14 cellular contexts compared by ENCODE assay signal in the genomic region with DNA sequence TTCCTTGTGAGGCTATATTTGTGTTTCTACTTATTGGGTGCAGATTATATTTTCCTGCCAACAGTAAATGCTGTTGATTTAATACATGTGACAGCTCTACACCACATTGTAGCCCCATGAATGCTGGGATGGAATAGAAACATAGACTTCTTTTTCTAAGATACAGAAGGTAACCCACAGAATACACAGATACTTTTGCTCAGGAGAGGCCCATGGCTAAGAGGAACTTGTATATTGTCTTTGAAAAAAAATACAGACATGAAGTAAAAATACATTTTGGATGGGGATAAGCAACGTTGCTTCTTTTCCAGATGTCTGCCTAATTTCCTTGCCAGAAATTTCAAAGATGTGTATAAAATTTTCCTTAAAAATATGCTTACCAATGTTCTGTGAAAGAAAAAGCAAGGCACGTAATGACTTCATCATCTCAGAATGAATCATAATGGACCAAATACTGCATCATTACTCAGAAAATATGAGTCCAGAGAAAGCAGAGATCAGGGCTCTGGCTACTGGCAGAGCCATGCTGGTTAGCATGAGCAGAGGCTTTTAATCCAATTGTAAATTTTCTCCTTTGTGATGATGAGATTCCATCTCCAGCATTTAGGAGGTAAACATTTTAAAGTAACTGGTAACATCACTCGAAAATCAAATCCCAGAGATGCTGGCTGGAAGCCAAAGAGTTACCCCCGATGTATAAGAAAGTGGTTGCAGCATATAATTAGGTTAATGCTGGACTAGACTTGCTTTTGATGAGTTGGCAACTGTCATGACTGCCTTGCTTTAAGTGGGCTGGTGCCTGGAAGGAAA.
DNase-seq lines count a peak whose midpoint lies in the region; ATAC-seq and TF ChIP-seq lines count a peak whose summit lies in the region.
"Had no signal": no experiment of that assay in that cellular context is flagged by ENCODE, and none has a peak within 500 bp of the region (broad histone marks: within the 10 kb centered on the region; RNA-seq: fewer than 3 reads in every experiment).

No MANE protein-coding gene starts in this region.

- H3K36me3 ChIP-seq in ACC112 (ENCODE audit: insufficient read depth, low read length) (no peaks in the 10 kb centered on the region), OCI-LY3 (replicated peaks; ENCODE audit: low read depth, low read length) (peaks cover 7% of the 10 kb centered on the region), colonic mucosa (no peaks in the 10 kb centered on the region)

- peaks cover 3% of the 10 kb centered on the region; the same call in 1 of the 2 replicates for H3K27me3 Mint-ChIP-seq in HFFc6 (ENCODE audit: insufficient read depth)

- H3K9ac ChIP-seq in OCI-LY3 (ENCODE audit: low read length) (no peak overlapping the region), colonic mucosa (ENCODE audit: low read depth in 2 of 2, low read length in 2 of 2) (no peak overlapping the region)

- H3K4me3 Mint-ChIP-seq in HFFc6: peak overlapping the region; percentile 32; the same call in 1 of the 2 replicates
- H3K4me3 Mint-ChIP-seq: T-helper 2 cell treated with Interferon-gamma antibody and Interleukin-4, amounts not matched to agents 5 μg/mL and 100 μg/mL, for 36 hours had no signal

- TF ChIP-seq CTCF in HFFc6 (IDR thresholded peaks at IDR 0.05): no peak
- no peak for TF ChIP-seq CTCF in OCI-LY3 (IDR thresholded peaks at IDR 0.05; ENCODE audit: low read depth, low read length)
- TF ChIP-seq CTCF in fibroblast of the aortic adventitia (IDR thresholded peaks at IDR 0.05; ENCODE audit: insufficient read depth, low read length): no peak
- TF ChIP-seq CTCF in colonic mucosa (IDR thresholded peaks at IDR 0.05): no peak

- H3K9me3 Mint-ChIP-seq in HFFc6: no peaks in the 10 kb centered on the region
- H3K9me3 Mint-ChIP-seq: T-helper 2 cell treated with Interferon-gamma antibody and Interleukin-4, amounts not matched to agents 5 μg/mL and 100 μg/mL, for 36 hours had no signal

- H3K9me3 ChIP-seq in OCI-LY3 (ENCODE audit: insufficient read depth, low read length) (no peaks in the 10 kb centered on the region), colonic mucosa (no peaks in the 10 kb centered on the region)

- H3K27ac Mint-ChIP-seq in HFFc6: no peak overlapping the region
- H3K27ac Mint-ChIP-seq: T-helper 2 cell treated with Interferon-gamma antibody and Interleukin-4, amounts not matched to agents 5 μg/mL and 100 μg/mL, for 36 hours had no signal

- H3K79me2 ChIP-seq in ACC112 (ENCODE audit: control insufficient read depth, insufficient read depth, low read length, unreplicated experiment) (no peaks in the 10 kb centered on the region), OCI-LY3 (ENCODE audit: low read length) (no peaks in the 10 kb centered on the region)

- intact Hi-C loops in colonic mucosa (cut with DNase I): no loop called here

- H3K27ac ChIP-seq in ACC112 (ENCODE audit: low read depth, low read length) (no peak overlapping the region), OCI-LY3 (ENCODE audit: low read length) (peak overlapping the region; percentile 19), colonic mucosa (no peak overlapping the region)

- peak overlapping the region; percentile 26 for H2AFZ ChIP-seq in ACC112 (ENCODE audit: low read length, unreplicated experiment)
- peak overlapping the region; percentile 29 for H2AFZ ChIP-seq in OCI-LY3 (ENCODE audit: low read depth, low read length)

- H3K4me3 ChIP-seq in ACC112 (ENCODE audit: low read depth, low read length) (no peak overlapping the region), OCI-LY3 (ENCODE audit: low read length) (peak overlapping the region; percentile 28), fibroblast of the aortic adventitia (ENCODE audit: low read depth, low read length) (no peak overlapping the region), colonic mucosa (no peak overlapping the region)

- H3K4me2 ChIP-seq in OCI-LY3 (ENCODE audit: low read length): peak overlapping the region; percentile 45

- H3K4me1 ChIP-seq in ACC112 (ENCODE audit: control insufficient read depth, insufficient read depth, low read length, unreplicated experiment): no peaks in the 10 kb centered on the region
- H3K4me1 ChIP-seq in OCI-LY3 (ENCODE audit: low read length): peaks cover 30% of the 10 kb centered on the region
- H3K4me1 ChIP-seq in colonic mucosa: no peaks in the 10 kb centered on the region

- no peaks in the 10 kb centered on the region for H3K27me3 ChIP-seq in ACC112 (ENCODE audit: insufficient read depth, low read length)
- no peaks in the 10 kb centered on the region for H3K27me3 ChIP-seq in OCI-LY3 (ENCODE audit: low read depth, low read length)
- no peaks in the 10 kb centered on the region for H3K27me3 ChIP-seq in colonic mucosa

- DNase-seq in HFFc6 (peak; percentile 36), fibroblast of the aortic adventitia (ENCODE audit: low read depth) (peak; percentile 56), putamen (ENCODE audit: low spot score) (no peak), colonic mucosa (no peak)
- DNase-seq in stimulated activated CD4-positive, alpha-beta T cell treated with anti-CD3 and anti-CD28 coated beads, Interleukin-12 subunit alpha, Interleukin-12 subunit beta, amount 100 ng/mL, for 4 hours: no peak
- DNase-seq: ACHN; activated CD4-positive, alpha-beta T cell treated with anti-CD3 and anti-CD28 coated beads, Interleukin-2, amount 50 U/mL, for 4 hours; cortex of kidney; mammary epithelial cell; MV-4-11 had no signal

- no peak for ATAC-seq in GM19463 (IDR thresholded peaks at IDR 0.05; ENCODE audit: unreplicated experiment)

- H3K36me3 Mint-ChIP-seq in HFFc6 (ENCODE audit: low read depth): no peaks in the 10 kb centered on the region

- H4K20me1 ChIP-seq in OCI-LY3 (ENCODE audit: insufficient read depth, low read length): no peaks in the 10 kb centered on the region

- peaks cover 12% of the 10 kb centered on the region for H3K4me1 Mint-ChIP-seq in HFFc6 (ENCODE audit: low read depth)

Comparison
In these comparisons a context has a peak if more than half of its experiments do, and no peak if none do; other contexts are left out.
1. DNase-seq: peak in HFFc6 (single experiment) and fibroblast of the aortic adventitia (single experiment); none in stimulated activated CD4-positive, alpha-beta T cell treated with anti-CD3 and anti-CD28 coated beads, Interleukin-12 subunit alpha, Interleukin-12 subunit beta, amount 100 ng/mL, for 4 hours (single experiment), putamen (single experiment) and colonic mucosa (single experiment).